ENCODE assay signal across 13 cellular contexts in the genomic region with DNA sequence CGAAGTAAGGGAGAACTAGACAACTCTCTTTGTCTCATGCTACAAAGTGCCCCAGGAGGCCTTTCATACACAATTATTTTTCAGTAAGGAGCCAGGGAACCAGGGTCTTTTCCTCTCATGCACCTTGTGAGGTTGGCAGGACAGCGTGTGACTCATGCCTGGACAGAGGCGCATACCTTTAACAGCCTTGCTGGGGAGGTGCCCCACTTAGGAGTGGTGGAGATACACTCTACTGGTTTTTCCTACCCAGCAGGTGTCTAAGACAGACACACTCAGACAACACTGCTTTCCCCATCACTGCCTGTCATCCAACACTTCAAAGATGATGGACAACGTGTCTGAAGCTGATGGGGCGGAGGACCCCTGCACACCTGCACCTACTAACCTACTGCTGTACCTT. TPM values are rescaled to one million over a fixed set of nuclear protein-coding genes. Genes with fewer than 3 reads are reported as not detected.
DNase-seq lines count a peak whose midpoint lies in the region; ATAC-seq, FAIRE-seq and TF ChIP-seq lines count a peak whose summit lies in the region.
"Had no signal": no experiment of that assay in that cellular context is flagged by ENCODE, and none has a peak within 500 bp of the region (broad histone marks: within the 10 kb centered on the region; RNA-seq: fewer than 3 reads in every experiment).

No MANE protein-coding gene starts in this region.

- H3K27ac ChIP-seq in small intestine (ENCODE audit: low read depth in 1 of 2, low read length in 1 of 2) (no peak overlapping the region), substantia nigra (ENCODE audit: low read depth, low read length, poor library complexity, severe bottlenecking) (no peak overlapping the region)
- H3K27ac ChIP-seq: brain microvascular endothelial cell, SJSA1 had no signal

- no peak overlapping the region for H3K4me3 Mint-ChIP-seq in HFFc6
- H3K4me3 Mint-ChIP-seq: activated T-helper 1 cell treated with anti-CD3 and anti-CD28 coated beads, Interleukin-12 subunit alpha, Interleukin-12 subunit beta, Interleukin-2, Interleukin-4 antibody, amounts not matched to agents 30 ng/mL and 10 ng/mL and 1 ng/mL, durations not matched to agents 14 hours and 24 hours and 36 hours had no signal

- peaks cover 0 to 6% of the 10 kb centered on the region in 2 donors for H3K4me1 ChIP-seq in small intestine (ENCODE audit: control insufficient read depth in 2 of 2, insufficient read depth in 1 of 2, low read depth in 1 of 2, low read length in 1 of 2)

- no peaks in the 10 kb centered on the region for H3K9me3 ChIP-seq in small intestine (ENCODE audit: control insufficient read depth, low read depth)
- H3K9me3 ChIP-seq: SJSA1 had no signal

- WGBS in small intestine, 3 donors = 57 to 68% (median 62%) methylated on average over 5 of the region's 5 CpGs

- H3K36me3 ChIP-seq in small intestine (ENCODE audit: control insufficient read depth in 2 of 2, insufficient read depth in 2 of 2, low read length in 2 of 2) = no peaks in the 10 kb centered on the region
- H3K36me3 ChIP-seq: brain microvascular endothelial cell, SJSA1 had no signal

- peaks cover 19% of the 10 kb centered on the region for H3K4me1 Mint-ChIP-seq in HFFc6 (ENCODE audit: low read depth)

- no peak for FAIRE-seq in small intestine (lab: Jason Lieb, UNC)
- FAIRE-seq: GM12891 had no signal

- H3K27ac Mint-ChIP-seq in HFFc6 = 0 out of 2 replicates have a peak overlapping the region, but pooled peaks have one; percentile 21
- H3K27ac Mint-ChIP-seq: activated T-helper 1 cell treated with anti-CD3 and anti-CD28 coated beads, Interleukin-12 subunit alpha, Interleukin-12 subunit beta, Interleukin-2, Interleukin-4 antibody, amounts not matched to agents 30 ng/mL and 10 ng/mL and 1 ng/mL, durations not matched to agents 14 hours and 24 hours and 36 hours had no signal

- H3K9me3 Mint-ChIP-seq in HFFc6 = peaks cover 9% of the 10 kb centered on the region
- H3K9me3 Mint-ChIP-seq: activated T-helper 1 cell treated with anti-CD3 and anti-CD28 coated beads, Interleukin-12 subunit alpha, Interleukin-12 subunit beta, Interleukin-2, Interleukin-4 antibody, amounts not matched to agents 30 ng/mL and 10 ng/mL and 1 ng/mL, durations not matched to agents 14 hours and 24 hours and 36 hours had no signal

- H3K27me3 Mint-ChIP-seq in HFFc6 (ENCODE audit: insufficient read depth) = peaks cover 14% of the 10 kb centered on the region

- no peak for DNase-seq in HFFc6
- DNase-seq in NCI-H510A treated with DMSO at 0.1 percent for 48 hours (lab: John Stamatoyannopoulos, UW) = peak; percentile 89
- DNase-seq in iPS-NIHi7 (ENCODE audit: extremely low spot score) = peak; percentile 10
- peak; percentile 56 for DNase-seq in small intestine
- DNase-seq in substantia nigra (lab: John Stamatoyannopoulos, UW) = no peak
- DNase-seq: NCI-H524; stimulated activated naive CD4-positive, alpha-beta T cell treated with Interleukin-2 at 50 U/mL for 16 hours had no signal

- H3K4me3 ChIP-seq in small intestine (ENCODE audit: low read depth in 1 of 2, low read length in 2 of 2) = no peak overlapping the region
- H3K4me3 ChIP-seq: SJSA1 had no signal

- ATAC-seq in GM19324 (IDR thresholded peaks at IDR 0.05; ENCODE audit: low FRiP score, unreplicated experiment) = no peak
- no peak for ATAC-seq in HG02678 (IDR thresholded peaks at IDR 0.05; ENCODE audit: unreplicated experiment)

- H3K27me3 ChIP-seq in small intestine (ENCODE audit: control insufficient read depth in 2 of 2, insufficient read depth in 2 of 2, low read length in 2 of 2) = no peaks in the 10 kb centered on the region
- H3K27me3 ChIP-seq: brain microvascular endothelial cell had no signal

- no peak for TF ChIP-seq CTCF in HFFc6 (IDR thresholded peaks at IDR 0.05)

- H3K36me3 Mint-ChIP-seq in HFFc6 (ENCODE audit: low read depth) = no peaks in the 10 kb centered on the region

RNA-seq across cellular contexts. Expression of gene B4GALNT3, which starts 49.1 kb away (rescaled TPM):
- total RNA-seq in HFFc6 (2021; fragmentation: NEBNext Ultra II Directional; extraction: Animal tissue kit (Norgen Biotek cat#: 25700)) = not detected
- 1 to 10 TPM in 1 of 3 donors, under 1 TPM in 1, not detected in 1; 0.45 to 6.6 TPM for polyA plus RNA-seq in small intestine
- total RNA-seq: SJSA1 had no signal

Comparison
In these comparisons a context has a peak if more than half of its experiments do, and no peak if none do; other contexts are left out.
1. DNase-seq: peak in NCI-H510A treated with DMSO at 0.1 percent for 48 hours (single experiment), iPS-NIHi7 (single experiment) and small intestine (single experiment); none in HFFc6 (single experiment) and substantia nigra (0 of 49).